Comparison of ENCODE assay signal across 32 cellular contexts in genomic region chrX:45306794-45307193, GRCh38.
"Had no signal": no experiment of that assay in that cellular context is flagged by ENCODE, and none has a peak within 500 bp of the region (broad histone marks: within the 10 kb centered on the region; RNA-seq: fewer than 3 reads in every experiment).

No MANE protein-coding gene starts in this region.

- H3K36me3 ChIP-seq: left lung, lower lobe of right lung, pancreas, prostate gland, stomach, thyroid gland, transverse colon, upper lobe of left lung had no signal

- H3K4me3 ChIP-seq: left lung, lower lobe of right lung, pancreas, prostate gland, skin epidermis, stomach, testis, thyroid gland, transverse colon, upper lobe of left lung had no signal

- H3K27me3 Mint-ChIP-seq: naive thymus-derived CD8-positive, alpha-beta T cell; stimulated activated naive B cell treated with anti-CD40 and anti-IgM and Interleukin-4, amounts not matched to agents 10 μg/mL and 1 μg/mL and 100 μg/mL, for 72 hours had no signal

- ATAC-seq: left colon; left lung; lower lobe of right lung; naive thymus-derived CD8-positive, alpha-beta T cell; pancreas; right cardiac atrium; sciatic nerve; stimulated activated naive B cell treated with anti-CD40 and anti-IgM and Interleukin-4, amounts not matched to agents 10 μg/mL and 1 μg/mL and 100 μg/mL, for 72 hours; stimulated activated naive CD8-positive, alpha-beta T cell treated with anti-CD3 and anti-CD28 coated beads, Interleukin-15, Interleukin-2, amounts not matched to agents 100 U/mL and 50 U/mL, for 24 hours had no signal

- H3K9me3 ChIP-seq: left lung, lower lobe of right lung, pancreas, prostate gland, testis, thyroid gland, transverse colon, upper lobe of left lung had no signal

- H3K4me3 Mint-ChIP-seq: immature natural killer cell; naive thymus-derived CD8-positive, alpha-beta T cell; nephron; neural crest cell; stimulated activated naive B cell treated with anti-CD40 and anti-IgM and Interleukin-4, amounts not matched to agents 10 μg/mL and 1 μg/mL and 100 μg/mL, for 72 hours had no signal

- H3K27ac ChIP-seq: left lung, lower lobe of right lung, pancreas, prostate gland, skin epidermis, stomach, testis, thyroid gland, transverse colon, upper lobe of left lung had no signal

- H3K36me3 Mint-ChIP-seq: immature natural killer cell; naive thymus-derived CD8-positive, alpha-beta T cell; stimulated activated naive B cell treated with anti-CD40 and anti-IgM and Interleukin-4, amounts not matched to agents 10 μg/mL and 1 μg/mL and 100 μg/mL, for 72 hours had no signal

- H3K4me1 Mint-ChIP-seq: immature natural killer cell; naive thymus-derived CD8-positive, alpha-beta T cell; neural crest cell; stimulated activated naive B cell treated with anti-CD40 and anti-IgM and Interleukin-4, amounts not matched to agents 10 μg/mL and 1 μg/mL and 100 μg/mL, for 72 hours had no signal

- DNase-seq: hypothalamus; immature natural killer cell; kidney; left colon; left lung; lower lobe of right lung; mammary epithelial cell; mesenchymal stem cell; naive thymus-derived CD8-positive, alpha-beta T cell; nucleus accumbens; pancreas; posterior cingulate gyrus; retina; right cardiac atrium; stimulated activated CD4-positive, alpha-beta T cell treated with anti-CD3 and anti-CD28 coated beads, Interleukin-12 subunit alpha, Interleukin-12 subunit beta, amount 100 ng/mL, for 4 hours; stimulated activated CD4-positive, alpha-beta T cell treated with anti-CD3 and anti-CD28 coated beads, Interleukin-15, amount 100 ng/mL, for 24 hours; stimulated activated CD4-positive, alpha-beta T cell treated with anti-CD3 and anti-CD28 coated beads, Interleukin-2, amount 100 ng/mL, for 24 hours; stimulated activated CD4-positive, alpha-beta T cell treated with anti-CD3 and anti-CD28 coated beads, Interleukin-4, amount 100 ng/mL, for 1 hour; stimulated activated naive B cell treated with anti-CD40 and anti-IgM and Interleukin-4, amounts not matched to agents 10 μg/mL and 1 μg/mL and 100 μg/mL, for 72 hours; stimulated activated naive CD8-positive, alpha-beta T cell treated with anti-CD3 and anti-CD28 coated beads, Interleukin-15, Interleukin-2, amounts not matched to agents 100 U/mL and 50 U/mL, for 24 hours; stomach; testis; thyroid gland; transverse colon; upper lobe of left lung had no signal

- H3K4me1 ChIP-seq: left lung, lower lobe of right lung, prostate gland, stomach, testis, transverse colon, upper lobe of left lung had no signal

- FAIRE-seq: islet of Langerhans, kidney, urothelium cell line had no signal

- H3K27ac Mint-ChIP-seq: immature natural killer cell; naive thymus-derived CD8-positive, alpha-beta T cell; nephron; stimulated activated naive B cell treated with anti-CD40 and anti-IgM and Interleukin-4, amounts not matched to agents 10 μg/mL and 1 μg/mL and 100 μg/mL, for 72 hours had no signal

- H3K27me3 ChIP-seq: left lung, stomach, testis, thyroid gland, transverse colon, upper lobe of left lung had no signal

- H3K9me3 Mint-ChIP-seq: neural crest cell; stimulated activated naive B cell treated with anti-CD40 and anti-IgM and Interleukin-4, amounts not matched to agents 10 μg/mL and 1 μg/mL and 100 μg/mL, for 72 hours had no signal
